Comparison of ENCODE assay signal across 14 cellular contexts in genomic region chr1:236010443-236010842, GRCh38. TPM values are rescaled to one million over a fixed set of nuclear protein-coding genes. Genes with fewer than 3 reads are reported as not detected.
DNase-seq lines count a peak whose midpoint lies in the region; ATAC-seq and TF ChIP-seq lines count a peak whose summit lies in the region.
"Had no signal": no experiment of that assay in that cellular context is flagged by ENCODE, and none has a peak within 500 bp of the region (broad histone marks: within the 10 kb centered on the region; RNA-seq: fewer than 3 reads in every experiment).

No MANE protein-coding gene starts in this region.

- H3K4me3 ChIP-seq in PC-9 (no peak overlapping the region), coronary artery (no peak overlapping the region), right lobe of liver (no peak overlapping the region), smooth muscle cell (no peak overlapping the region)

- H3K4me1 ChIP-seq in PC-9 (replicated peaks; ENCODE audit: insufficient read depth) (peaks cover 16% of the 10 kb centered on the region), right lobe of liver (peaks cover 0 to 22% (median 1%) of the 10 kb centered on the region in 4 donors), smooth muscle cell (ENCODE audit: low read depth) (no peaks in the 10 kb centered on the region)

- TF ChIP-seq POLR2A in right lobe of liver (IDR thresholded peaks at IDR 0.05): no peak

- H3K27ac ChIP-seq in PC-9 (peak overlapping the region; percentile 26; the same call in 1 of the 2 replicates), coronary artery (peak overlapping the region; percentile 37 to 74), right lobe of liver (peak overlapping the region in 2 of 3 donors; percentile 14 to 57), smooth muscle cell (ENCODE audit: low read depth) (peak overlapping the region; percentile 40)

- POLR2A ChIA-PET in PC-9 (lab: Charles Lee; ENCODE audit: unreplicated experiment): no interaction called here

- H3K27me3 ChIP-seq in PC-9 (ENCODE audit: insufficient read depth, low read depth) (no peaks in the 10 kb centered on the region), right lobe of liver (no peaks in the 10 kb centered on the region), smooth muscle cell (ENCODE audit: low read depth) (no peaks in the 10 kb centered on the region)

- H3K36me3 ChIP-seq in PC-9 (ENCODE audit: low read depth) (no peaks in the 10 kb centered on the region), right lobe of liver (peaks cover 0 to 12% (median 1%) of the 10 kb centered on the region in 4 donors), smooth muscle cell (ENCODE audit: low read depth) (no peaks in the 10 kb centered on the region)

- H3K79me2 ChIP-seq in PC-9 (ENCODE audit: low read depth) (no peaks in the 10 kb centered on the region), smooth muscle cell (ENCODE audit: low read depth) (no peaks in the 10 kb centered on the region)

- intact Hi-C loops in PC-9 (cut with micrococcal nuclease; ENCODE audit: unreplicated experiment): no loop called here
- intact Hi-C loops in right lobe of liver (cut with DNase I): no loop called here

- BruUV-seq in PC-9 (replicated peaks; lab: Mats Ljungman, UMichigan): no TSS peak

- no peak overlapping the region for H3K9ac ChIP-seq in smooth muscle cell (ENCODE audit: low read depth)

- H2AFZ ChIP-seq in PC-9: no peak overlapping the region
- H2AFZ ChIP-seq in smooth muscle cell (ENCODE audit: low read depth): no peak overlapping the region

- H3K9me3 ChIP-seq in PC-9 (ENCODE audit: insufficient read depth, low read depth) (no peaks in the 10 kb centered on the region), right lobe of liver (no peaks in the 10 kb centered on the region), smooth muscle cell (replicated peaks; ENCODE audit: low read depth) (no peaks in the 10 kb centered on the region)

- 78% methylated on average over 7 of the region's 7 CpGs for WGBS in right lobe of liver (ENCODE audit: insufficient coverage, low coverage, low lambda C conversion rate, missing lambda C conversion rate)
- 94% methylated on average over 7 of the region's 7 CpGs for WGBS in smooth muscle cell (ENCODE audit: low lambda C conversion rate)

- H3F3A ChIP-seq in PC-9 (ENCODE audit: insufficient read depth, low read depth) (peaks cover 7% of the 10 kb centered on the region; the same call in 1 of the 2 replicates), smooth muscle cell (ENCODE audit: low read depth) (peaks cover 3% of the 10 kb centered on the region)

- ATAC-seq in right lobe of liver (no peak), HG03378 (IDR thresholded peaks at IDR 0.05; ENCODE audit: unreplicated experiment) (no peak)
- ATAC-seq: stimulated activated naive B cell treated with anti-CD40 and anti-IgM and Interleukin-4, amounts not matched to agents 10 μg/mL and 1 μg/mL and 100 μg/mL, for 72 hours had no signal

- H4K20me1 ChIP-seq in PC-9 (ENCODE audit: insufficient read depth) (no peaks in the 10 kb centered on the region), smooth muscle cell (ENCODE audit: low read depth) (no peaks in the 10 kb centered on the region)

- H3K4me2 ChIP-seq in PC-9: no peak overlapping the region
- H3K4me2 ChIP-seq in smooth muscle cell: no peak overlapping the region

- no peak for TF ChIP-seq CTCF in PC-9 (conservative IDR thresholded peaks at IDR 0.05)
- no peak for TF ChIP-seq CTCF in coronary artery (IDR thresholded peaks at IDR 0.05)
- TF ChIP-seq CTCF in right lobe of liver (IDR thresholded peaks at IDR 0.05): no peak
- TF ChIP-seq CTCF in smooth muscle cell (IDR thresholded peaks at IDR 0.05; ENCODE audit: borderline replicate concordance, insufficient read depth, poor library complexity, severe bottlenecking): no peak

- DNase-seq in PC-9 (no peak), coronary artery (ENCODE audit: low spot score) (no peak), right lobe of liver (no peak), smooth muscle cell (lab: John Stamatoyannopoulos, UW; ENCODE audit: unreplicated experiment) (no peak), retina (no peak), NAMALWA (ENCODE audit: low spot score) (no peak), activated T-cell treated with anti-CD3 and anti-CD28 coated beads for 4 hours (no peak)
- DNase-seq: activated CD4-positive, alpha-beta T cell treated with anti-CD3 and anti-CD28 coated beads for 4 hours; foreskin melanocyte; NCI-H2081 treated with DMSO at 0.1 percent for 48 hours; NCI-H748 treated with DMSO at 0.1 percent for 48 hours; SHP77; stimulated activated naive B cell treated with anti-CD40 and anti-IgM and Interleukin-4, amounts not matched to agents 10 μg/mL and 1 μg/mL and 100 μg/mL, for 72 hours had no signal

- CTCF ChIA-PET in PC-9 (lab: Charles Lee): interaction anchor here (0.6 to 1.4 kb wide), 2 partner anchors 39 to 98 kb away, joined by 3 to 4 read pairs; no protein-coding TSS in a partner anchor

- H3K9me2 ChIP-seq in PC-9 (ENCODE audit: insufficient read depth): no peaks in the 10 kb centered on the region

RNA-seq across cellular contexts. Expression of gene NID1, which starts 54.4 kb away (rescaled TPM):
- not detected in 2 replicates for total RNA-seq in PC-9 (2021)
- 10 to 100 TPM; 45.7 to 67.1 (median 59.1) TPM for total RNA-seq in right lobe of liver
- 52.9 and 62.9 TPM in 2 replicates for total RNA-seq in smooth muscle cell
- polyA plus RNA-seq in smooth muscle cell: 45.0 and 74.1 TPM in 2 replicates

Comparison
In these comparisons a context has a peak if more than half of its experiments do, and no peak if none do; other contexts are left out.
1. RNA of gene NID1, which starts 54.4 kb away (total RNA-seq): 45.7 to 67.1 TPM in right lobe of liver and 52.9 to 62.9 TPM in smooth muscle cell; not detected in PC-9; every median in the first group is over 10 times any median in the second.
2. Peak in every context shown above with its lines, with median percentiles within 50 percentile points of each other: H3K27ac ChIP-seq.